ENCODE assay signal across 8 cellular contexts in genomic region chr4:1248262-1249147, GRCh38. TPM values are rescaled to one million over a fixed set of nuclear protein-coding genes. Genes with fewer than 3 reads are reported as not detected.
DNase-seq lines count a peak whose midpoint lies in the region; ATAC-seq lines count a peak whose summit lies in the region.

Gene CTBP1, minus strand, starts transcription at chr4:1249130. Its CDS starts 7,799 bp downstream, at chr4:1241331.

- no peaks in the 10 kb centered on the region for H3K36me3 ChIP-seq in CD4-positive, CD25-positive, alpha-beta regulatory T cell (ENCODE audit: control insufficient read depth, insufficient read depth, low read length)
- no peaks in the 10 kb centered on the region for H3K36me3 ChIP-seq in endocrine pancreas (ENCODE audit: control insufficient read depth, insufficient read depth, low read length)

- H3K4me3 Mint-ChIP-seq in CD4-positive, CD25-positive, alpha-beta regulatory T cell, result peak within 1 kb of the TSS; percentile 89 to 94 (median 94)

- peak within 1 kb of the TSS; percentile 53 for H3K4me3 ChIP-seq in CD4-positive, CD25-positive, alpha-beta regulatory T cell (ENCODE audit: low read depth, low read length)
- no peak within 1 kb of the TSS for H3K4me3 ChIP-seq in endocrine pancreas (ENCODE audit: control insufficient read depth, insufficient read depth, low read length)

- peak within 1 kb of the TSS; percentile 94 for H3K27ac ChIP-seq in CD4-positive, CD25-positive, alpha-beta regulatory T cell (ENCODE audit: insufficient read depth, low read length, poor library complexity, severe bottlenecking)

- no peaks in the 10 kb centered on the region for H3K27me3 ChIP-seq in CD4-positive, CD25-positive, alpha-beta regulatory T cell (ENCODE audit: control insufficient read depth, insufficient read depth, low read length)
- H3K27me3 ChIP-seq in endocrine pancreas (ENCODE audit: control insufficient read depth, insufficient read depth, low read length), result no peaks in the 10 kb centered on the region

- peak within 1 kb of the TSS; percentile 91 for H3K9ac ChIP-seq in endocrine pancreas (ENCODE audit: control insufficient read depth, insufficient read depth, low read length)

- peak; percentile 76 to 91 (median 90) for DNase-seq in CD4-positive, CD25-positive, alpha-beta regulatory T cell
- DNase-seq in NCI-H82 treated with DMSO at 0.1 percent for 48 hours (lab: John Stamatoyannopoulos, UW; ENCODE audit: unreplicated experiment) (peak; percentile 3), mesenteric fat pad (ENCODE audit: low spot score) (peak; percentile 95)
- peak; percentile 61 to 66 for DNase-seq in activated CD8-positive, alpha-beta memory T cell treated with anti-CD3 and anti-CD28 coated beads for 4 hours (ENCODE audit: low read depth in 2 of 2)
- peak; percentile 83 for DNase-seq in stimulated activated CD8-positive, alpha-beta memory T cell treated with anti-CD3 and anti-CD28 coated beads, Interleukin-15, amount 100 ng/mL, for 24 hours (ENCODE audit: low read depth)

- peak within 1 kb of the TSS; percentile 89 to 95 (median 93) for H3K27ac Mint-ChIP-seq in CD4-positive, CD25-positive, alpha-beta regulatory T cell

- H3K4me1 ChIP-seq in CD4-positive, CD25-positive, alpha-beta regulatory T cell (ENCODE audit: control insufficient read depth, insufficient read depth, low read length, poor library complexity, severe bottlenecking), result peaks cover 71% of the 10 kb centered on the region
- H3K4me1 ChIP-seq in endocrine pancreas (ENCODE audit: control insufficient read depth, insufficient read depth, low read length), result no peaks in the 10 kb centered on the region

- ATAC-seq in CD4-positive, CD25-positive, alpha-beta regulatory T cell (ENCODE audit: low read depth in 2 of 2), result peak; percentile 41 to 50
- ATAC-seq in GM19438 (IDR thresholded peaks at IDR 0.05; ENCODE audit: low read depth, unreplicated experiment) (peak; percentile 31), HG03571 (IDR thresholded peaks at IDR 0.05; ENCODE audit: unreplicated experiment) (peak; percentile 30)

- H3K9me3 ChIP-seq in CD4-positive, CD25-positive, alpha-beta regulatory T cell (ENCODE audit: control insufficient read depth in 2 of 2, low read length in 2 of 2), result no peaks in the 10 kb centered on the region
- H3K9me3 ChIP-seq in endocrine pancreas (ENCODE audit: control insufficient read depth, low read length), result no peaks in the 10 kb centered on the region

- peaks cover 0 to 2% (median 0%) of the 10 kb centered on the region in 7 donors for H3K9me3 Mint-ChIP-seq in CD4-positive, CD25-positive, alpha-beta regulatory T cell

- peaks cover 5% of the 10 kb centered on the region for H3K36me3 Mint-ChIP-seq in CD4-positive, CD25-positive, alpha-beta regulatory T cell

- peaks cover under 1 to 74% (median 37%) of the 10 kb centered on the region in 4 donors for H3K4me1 Mint-ChIP-seq in CD4-positive, CD25-positive, alpha-beta regulatory T cell

- H3K27me3 Mint-ChIP-seq in CD4-positive, CD25-positive, alpha-beta regulatory T cell, result peaks cover 4% of the 10 kb centered on the region

RNA-seq across cellular contexts. Expression of gene CTBP1, which starts in this region (rescaled TPM):
- 198 TPM for total RNA-seq in CD4-positive, CD25-positive, alpha-beta regulatory T cell
- polyA plus RNA-seq in CD4-positive, CD25-positive, alpha-beta regulatory T cell, result 10 to 100 TPM; 32.4 to 82.8 (median 52.0) TPM
- 147 TPM for total RNA-seq in mesenteric fat pad

Comparison
In these comparisons a context has a peak if more than half of its experiments do, and no peak if none do; other contexts are left out.
1. DNase-seq: peak in every context shown above with its lines; median percentile 95 in mesenteric fat pad; 90 in CD4-positive, CD25-positive, alpha-beta regulatory T cell; 83 in stimulated activated CD8-positive, alpha-beta memory T cell treated with anti-CD3 and anti-CD28 coated beads, Interleukin-15, amount 100 ng/mL, for 24 hours; 64 in activated CD8-positive, alpha-beta memory T cell treated with anti-CD3 and anti-CD28 coated beads for 4 hours; 3 in NCI-H82 treated with DMSO at 0.1 percent for 48 hours.